Comparison of ENCODE assay signal across 8 cellular contexts in genomic region chr11:123511037-123511870, GRCh38.
DNase-seq lines count a peak whose midpoint lies in the region; ATAC-seq and TF ChIP-seq lines count a peak whose summit lies in the region.

No MANE protein-coding gene starts in this region.

- peak; percentile 86 for TF ChIP-seq CTCF in NB4 (IDR thresholded peaks at IDR 0.05; ENCODE audit: low read depth, low read length)
- peak; percentile 47 to 73 (median 47) for TF ChIP-seq CTCF in vagina (IDR thresholded peaks at IDR 0.05)

- H3K36me3 ChIP-seq in vagina, result no peaks in the 10 kb centered on the region

- H3K27ac Mint-ChIP-seq in activated naive CD4-positive, alpha-beta T cell treated with anti-CD3 and anti-CD28 coated beads, Interleukin-2, amount 50 U/mL, for 72 hours, result peak overlapping the region in 1 of 2 donors; percentile 4

- no peaks in the 10 kb centered on the region for H3K4me1 ChIP-seq in vagina

- H3K9me3 ChIP-seq in vagina, result no peaks in the 10 kb centered on the region

- intact Hi-C loops in head of caudate nucleus (cut with DNase I) (loop anchor here (2.0 to 5.0 kb wide), 2 partner anchors 41 to 66 kb away; no protein-coding TSS in a partner anchor), posterior cingulate gyrus (cut with DNase I) (loop anchor here (1.0 to 2.0 kb wide), 2 partner anchors 44 to 66 kb away; no protein-coding TSS in a partner anchor), vagina (cut with DNase I) (no loop called here)

- no peaks in the 10 kb centered on the region for H3K27me3 ChIP-seq in vagina

- H3K4me3 ChIP-seq in NB4 (ENCODE audit: low read depth, low read length), result no peak overlapping the region
- H3K4me3 ChIP-seq in vagina, result no peak overlapping the region

- CTCF ChIA-PET in HEK293T (lab: Yijun Ruan, JAX), result interaction anchor here (0.5 to 1.5 kb wide), 8 partner anchors 9 to 69 kb away, joined by 3 to 5 read pairs (median 4); no protein-coding TSS in a partner anchor

- H3K36me3 Mint-ChIP-seq in activated naive CD4-positive, alpha-beta T cell treated with anti-CD3 and anti-CD28 coated beads, Interleukin-2, amount 50 U/mL, for 72 hours, result peaks cover 0 to 13% of the 10 kb centered on the region in 2 donors

- POLR2A ChIA-PET in HEK293T (lab: Yijun Ruan, JAX), result no interaction called here

- H3K9me3 Mint-ChIP-seq in activated naive CD4-positive, alpha-beta T cell treated with anti-CD3 and anti-CD28 coated beads, Interleukin-2, amount 50 U/mL, for 72 hours, result no peaks in the 10 kb centered on the region

- DNase-seq in GM04503 (ENCODE audit: low read depth) (peak; percentile 67), HEK293T (ENCODE audit: extremely low spot score) (peak; percentile 94), NB4 (ENCODE audit: low read depth) (peak; percentile 92), SKM-1 (lab: John Stamatoyannopoulos, UW; ENCODE audit: unreplicated experiment) (peak; percentile 77), head of caudate nucleus (peak; percentile 85 to 97 (median 93)), posterior cingulate gyrus (peak; percentile 89 to 99 (median 95)), vagina (ENCODE audit: extremely low spot score in 2 of 2) (no peak)
- peak; percentile 58 to 78 for DNase-seq in activated naive CD4-positive, alpha-beta T cell treated with anti-CD3 and anti-CD28 coated beads, Interleukin-2, amount 50 U/mL, for 72 hours (ENCODE audit: low spot score in 2 of 2)

- no peak for TF ChIP-seq POLR2A in NB4 (IDR thresholded peaks at IDR 0.05; ENCODE audit: extremely low read depth, insufficient read length)
- TF ChIP-seq POLR2A in vagina (IDR thresholded peaks at IDR 0.05), result no peak

- no peak overlapping the region for H3K27ac ChIP-seq in vagina

- peak; percentile 93 to 96 for ATAC-seq in activated naive CD4-positive, alpha-beta T cell treated with anti-CD3 and anti-CD28 coated beads, Interleukin-2, amount 50 U/mL, for 72 hours

TF ChIP-seq in HEK293T, 16 proteins besides CTCF, POLR2A, EP300 and RAD21:
- TF ChIP-seq FOXA1 (IDR thresholded peaks at IDR 0.05), result no peak
- TF ChIP-seq, protein P1, sequence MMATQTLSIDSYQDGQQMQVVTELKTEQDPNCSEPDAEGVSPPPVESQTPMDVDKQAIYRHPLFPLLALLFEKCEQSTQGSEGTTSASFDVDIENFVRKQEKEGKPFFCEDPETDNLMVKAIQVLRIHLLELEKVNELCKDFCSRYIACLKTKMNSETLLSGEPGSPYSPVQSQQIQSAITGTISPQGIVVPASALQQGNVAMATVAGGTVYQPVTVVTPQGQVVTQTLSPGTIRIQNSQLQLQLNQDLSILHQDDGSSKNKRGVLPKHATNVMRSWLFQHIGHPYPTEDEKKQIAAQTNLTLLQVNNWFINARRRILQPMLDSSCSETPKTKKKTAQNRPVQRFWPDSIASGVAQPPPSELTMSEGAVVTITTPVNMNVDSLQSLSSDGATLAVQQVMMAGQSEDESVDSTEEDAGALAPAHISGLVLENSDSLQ (IDR thresholded peaks at IDR 0.05), result peak; percentile 91
- no peak for TF ChIP-seq L3MBTL2 (conservative IDR thresholded peaks at IDR 0.05)

Comparison
In these comparisons a context has a peak if more than half of its experiments do, and no peak if none do; other contexts are left out.
1. DNase-seq: peak in GM04503 (single experiment), HEK293T (single experiment), NB4 (single experiment), SKM-1 (single experiment), activated naive CD4-positive, alpha-beta T cell treated with anti-CD3 and anti-CD28 coated beads, Interleukin-2, amount 50 U/mL, for 72 hours (2 of 2), head of caudate nucleus (42 of 42) and posterior cingulate gyrus (10 of 10); none in vagina (0 of 2).